Comparison of ENCODE assay signal across 8 cellular contexts in the genomic region with DNA sequence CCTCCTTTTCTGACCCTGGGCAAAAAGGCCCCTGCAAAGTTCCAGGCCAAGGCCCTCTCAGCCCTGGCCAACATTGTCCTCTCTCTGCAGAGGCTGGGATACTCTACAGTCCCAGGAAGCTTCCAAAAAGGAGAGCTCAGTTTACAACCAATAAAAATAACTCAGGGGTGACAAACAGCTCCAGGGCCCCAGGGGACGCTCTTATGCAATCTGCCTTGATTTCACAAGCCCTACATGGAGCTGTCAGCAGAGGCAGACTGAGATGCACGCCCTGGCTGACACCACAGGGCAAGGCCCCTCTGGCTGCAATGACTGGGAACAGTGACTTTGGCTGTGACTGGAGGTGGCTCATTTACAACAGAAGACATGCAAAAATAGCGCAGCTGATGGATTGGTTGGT.
DNase-seq lines count a peak whose midpoint lies in the region; ATAC-seq and TF ChIP-seq lines count a peak whose summit lies in the region.

No MANE protein-coding gene starts in this region.

- H3K36me3 ChIP-seq in BLaER1, result no peaks in the 10 kb centered on the region
- H3K36me3 ChIP-seq in mesodermal cell (ENCODE audit: control insufficient read depth, insufficient read depth, low read length), result no peaks in the 10 kb centered on the region

- peaks cover 13% of the 10 kb centered on the region for H3K9me3 ChIP-seq in BLaER1
- H3K9me3 ChIP-seq in mesodermal cell (ENCODE audit: control insufficient read depth, low read length), result no peaks in the 10 kb centered on the region

- no peaks in the 10 kb centered on the region for H3K36me3 Mint-ChIP-seq in chondrocyte (ENCODE audit: low read depth)
- H3K36me3 Mint-ChIP-seq in activated naive CD8-positive, alpha-beta T cell treated with anti-CD3 and anti-CD28 coated beads for 36 hours, result no peaks in the 10 kb centered on the region

- H3K4me1 ChIP-seq in BLaER1 (peaks cover 54% of the 10 kb centered on the region), mesodermal cell (ENCODE audit: control insufficient read depth, insufficient read depth, low read length, poor library complexity, severe bottlenecking) (peaks cover 10% of the 10 kb centered on the region)

- H3K27ac Mint-ChIP-seq in chondrocyte (ENCODE audit: unreplicated experiment), result peak overlapping the region; percentile 55
- no peak overlapping the region for H3K27ac Mint-ChIP-seq in activated naive CD8-positive, alpha-beta T cell treated with anti-CD3 and anti-CD28 coated beads for 36 hours

- ATAC-seq in HG02938 (IDR thresholded peaks at IDR 0.05; ENCODE audit: unreplicated experiment), result no peak
- ATAC-seq in GM18517 (IDR thresholded peaks at IDR 0.05; ENCODE audit: unreplicated experiment), result no peak
- no peak for ATAC-seq in HG03442 (IDR thresholded peaks at IDR 0.05; ENCODE audit: unreplicated experiment)

- no peaks in the 10 kb centered on the region for H3K9me3 Mint-ChIP-seq in chondrocyte (ENCODE audit: low read depth)
- H3K9me3 Mint-ChIP-seq in activated naive CD8-positive, alpha-beta T cell treated with anti-CD3 and anti-CD28 coated beads for 36 hours, result peaks cover 2% of the 10 kb centered on the region

- no peak overlapping the region for H3K9ac ChIP-seq in BLaER1

- WGBS in mesodermal cell (ENCODE audit: insufficient coverage in 2 of 2), 2 experiments, result 0 to 30% methylated on average over 1 to 2 of the region's 3 CpGs

- TF ChIP-seq CTCF in chondrocyte (IDR thresholded peaks at IDR 0.05), result no peak

- peaks cover 38% of the 10 kb centered on the region for H3K4me1 Mint-ChIP-seq in chondrocyte (ENCODE audit: low read depth)
- no peaks in the 10 kb centered on the region for H3K4me1 Mint-ChIP-seq in activated naive CD8-positive, alpha-beta T cell treated with anti-CD3 and anti-CD28 coated beads for 36 hours

- DNase-seq in M059J (ENCODE audit: low read depth), result peak; percentile 96
- DNase-seq in chondrocyte (ENCODE audit: low spot score), result no peak
- no peak for DNase-seq in activated naive CD8-positive, alpha-beta T cell treated with anti-CD3 and anti-CD28 coated beads for 36 hours

- H3K4me2 ChIP-seq in BLaER1, result peak overlapping the region; percentile 30

- no peak overlapping the region for H3K4me3 ChIP-seq in BLaER1
- no peak overlapping the region for H3K4me3 ChIP-seq in mesodermal cell (ENCODE audit: extremely low read depth, insufficient read depth, low read length, poor library complexity, severe bottlenecking)

- H3K27me3 Mint-ChIP-seq in chondrocyte (ENCODE audit: low read depth), result no peaks in the 10 kb centered on the region
- no peaks in the 10 kb centered on the region for H3K27me3 Mint-ChIP-seq in activated naive CD8-positive, alpha-beta T cell treated with anti-CD3 and anti-CD28 coated beads for 36 hours

- no peaks in the 10 kb centered on the region for H4K20me1 ChIP-seq in BLaER1

- H3K4me3 Mint-ChIP-seq in chondrocyte (ENCODE audit: unreplicated experiment), result no peak overlapping the region
- H3K4me3 Mint-ChIP-seq in activated naive CD8-positive, alpha-beta T cell treated with anti-CD3 and anti-CD28 coated beads for 36 hours, result no peak overlapping the region

- no peaks in the 10 kb centered on the region for H3K27me3 ChIP-seq in BLaER1

- H3K27ac ChIP-seq in BLaER1 (no peak overlapping the region), mesodermal cell (ENCODE audit: low read depth, low read length, severe bottlenecking) (peak overlapping the region; percentile 8)
